Comparison of ENCODE assay signal across 8 cellular contexts in the genomic region with DNA sequence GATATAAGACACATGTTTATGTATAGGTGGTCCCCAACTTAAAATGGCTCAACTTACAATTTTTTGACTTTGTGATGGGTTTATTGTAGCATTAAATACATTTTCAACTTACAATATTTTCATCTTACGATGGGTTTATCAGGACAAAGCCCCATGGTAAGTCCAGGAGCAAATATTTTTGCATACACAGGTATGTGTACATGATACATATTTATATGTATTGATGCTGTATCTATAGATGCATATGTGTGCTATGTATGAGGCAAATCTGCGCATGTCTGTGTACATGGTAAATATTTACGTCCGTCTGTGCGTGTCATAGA. TPM values are rescaled to one million over a fixed set of nuclear protein-coding genes. Genes with fewer than 3 reads are reported as not detected.
A peak's percentile ranks its signal among the peaks of the same experiment; 100 is the strongest.
DNase-seq lines count a peak whose midpoint lies in the region; ATAC-seq and TF ChIP-seq lines count a peak whose summit lies in the region.

No MANE protein-coding gene starts in this region.

- H3F3A ChIP-seq in SK-N-SH (replicated peaks; ENCODE audit: insufficient read depth): peaks cover 2% of the 10 kb centered on the region

- peaks cover 40% of the 10 kb centered on the region for H3K79me2 ChIP-seq in SK-N-SH (ENCODE audit: insufficient read depth)

- H3K27me3 ChIP-seq in SK-N-SH (ENCODE audit: insufficient read depth) (no peaks in the 10 kb centered on the region; the same call in 1 of the 2 replicates), subcutaneous abdominal adipose tissue (ENCODE audit: control insufficient read depth in 5 of 5, insufficient read depth in 4 of 5, low read length in 5 of 5) (no peaks in the 10 kb centered on the region)

- ATAC-seq in SK-N-SH treated with all-trans-retinoic acid at 6 μM for 48 hours (no peak), GM19328 (IDR thresholded peaks at IDR 0.05; ENCODE audit: unreplicated experiment) (no peak), HG03108 (IDR thresholded peaks at IDR 0.05; ENCODE audit: unreplicated experiment) (no peak)

- 19% methylated on average over 5 of the region's 5 CpGs for WGBS in SK-N-SH (ENCODE audit: low lambda C conversion rate)

- H2AFZ ChIP-seq in SK-N-SH (ENCODE audit: low read depth): peak overlapping the region; percentile 76

- H3K4me3 Mint-ChIP-seq in activated T-helper 2 cell treated with anti-CD3 and anti-CD28 coated beads, Interferon-gamma antibody, Interleukin-2, Interleukin-4, amounts not matched to agents 10 μg/mL and 5 μg/mL and 100 μg/mL, durations not matched to agents 14 hours and 24 hours and 36 hours (ENCODE audit: low read depth): peak overlapping the region; percentile 86
- H3K4me3 Mint-ChIP-seq in immature natural killer cell: peak overlapping the region; percentile 77 to 85 (median 82)

- DNase-seq in SK-N-SH (no peak), immature natural killer cell (no peak), Ammon's horn (ENCODE audit: low spot score) (no peak)
- DNase-seq in activated T-helper 2 cell treated with anti-CD3 and anti-CD28 coated beads, Interferon-gamma antibody, Interleukin-2, Interleukin-4, amounts not matched to agents 10 μg/mL and 5 μg/mL and 100 μg/mL, durations not matched to agents 14 hours and 24 hours and 36 hours (ENCODE audit: low spot score): no peak

- H3K4me1 Mint-ChIP-seq in activated T-helper 2 cell treated with anti-CD3 and anti-CD28 coated beads, Interferon-gamma antibody, Interleukin-2, Interleukin-4, amounts not matched to agents 10 μg/mL and 5 μg/mL and 100 μg/mL, durations not matched to agents 14 hours and 24 hours and 36 hours (ENCODE audit: low read depth): peaks cover 28% of the 10 kb centered on the region
- peaks cover 33 to 42% of the 10 kb centered on the region in 2 donors for H3K4me1 Mint-ChIP-seq in immature natural killer cell

- H3K4me1 ChIP-seq in SK-N-SH (ENCODE audit: control insufficient read depth in 1 of 2, insufficient read depth in 2 of 2, low read depth in 1 of 2, low read length in 1 of 2): peaks cover 11 to 27% of the 10 kb centered on the region in 2 experiments; a peak in 2 of 4 replicates
- H3K4me1 ChIP-seq in subcutaneous abdominal adipose tissue (ENCODE audit: control insufficient read depth in 5 of 5, insufficient read depth in 5 of 5, low read length in 5 of 5): peaks cover 6 to 33% (median 26%) of the 10 kb centered on the region in 5 donors

- peak overlapping the region; percentile 77 for H3K4me2 ChIP-seq in SK-N-SH

- H3K9me3 ChIP-seq in SK-N-SH (no peaks in the 10 kb centered on the region), subcutaneous abdominal adipose tissue (ENCODE audit: control insufficient read depth in 5 of 5, low read length in 5 of 5) (no peaks in the 10 kb centered on the region)

- peaks cover 33% of the 10 kb centered on the region for H3K36me3 Mint-ChIP-seq in activated T-helper 2 cell treated with anti-CD3 and anti-CD28 coated beads, Interferon-gamma antibody, Interleukin-2, Interleukin-4, amounts not matched to agents 10 μg/mL and 5 μg/mL and 100 μg/mL, durations not matched to agents 14 hours and 24 hours and 36 hours (ENCODE audit: low read depth)
- H3K36me3 Mint-ChIP-seq in immature natural killer cell: peaks cover 0 to 5% (median 0%) of the 10 kb centered on the region in 3 donors

- H3K4me3 ChIP-seq in SK-N-SH (ENCODE audit: low read depth in 2 of 2, low read length in 1 of 2): peak overlapping the region; percentile 57 to 60
- peak overlapping the region; percentile 70 to 78 (median 75) for H3K4me3 ChIP-seq in subcutaneous abdominal adipose tissue (ENCODE audit: low read depth in 1 of 5, low read length in 5 of 5)

- no peaks in the 10 kb centered on the region for H3K27me3 Mint-ChIP-seq in activated T-helper 2 cell treated with anti-CD3 and anti-CD28 coated beads, Interferon-gamma antibody, Interleukin-2, Interleukin-4, amounts not matched to agents 10 μg/mL and 5 μg/mL and 100 μg/mL, durations not matched to agents 14 hours and 24 hours and 36 hours (ENCODE audit: low read depth)
- peaks cover 1 to 3% (median 2%) of the 10 kb centered on the region in 3 donors for H3K27me3 Mint-ChIP-seq in immature natural killer cell (ENCODE audit: low read depth in 3 of 3)

- TF ChIP-seq CTCF in SK-N-SH (IDR thresholded peaks at IDR 0.05): no peak

- peak overlapping the region; percentile 45; the same call in 1 of the 2 replicates for H3K9ac ChIP-seq in SK-N-SH
- H3K9ac ChIP-seq in subcutaneous abdominal adipose tissue (ENCODE audit: low read length in 5 of 5): peak overlapping the region in 3 of 5 donors; percentile 45 to 53 (median 52)

- H3K27ac Mint-ChIP-seq in activated T-helper 2 cell treated with anti-CD3 and anti-CD28 coated beads, Interferon-gamma antibody, Interleukin-2, Interleukin-4, amounts not matched to agents 10 μg/mL and 5 μg/mL and 100 μg/mL, durations not matched to agents 14 hours and 24 hours and 36 hours: peak overlapping the region; percentile 96
- H3K27ac Mint-ChIP-seq in immature natural killer cell: peak overlapping the region; percentile 79 to 90 (median 86)

- intact Hi-C loops in activated T-helper 2 cell treated with anti-CD3 and anti-CD28 coated beads, Interferon-gamma antibody, Interleukin-2, Interleukin-4, amounts not matched to agents 10 μg/mL and 5 μg/mL and 100 μg/mL, durations not matched to agents 14 hours and 24 hours and 36 hours (cut with micrococcal nuclease): loop anchor here (1.0 to 5.0 kb wide), 3 partner anchors 199 to 1496 kb away; a partner anchor contains a TSS

- no peak for TF ChIP-seq RAD21 in SK-N-SH (IDR thresholded peaks at IDR 0.05; ENCODE audit: low read length)

- TF ChIP-seq EP300 in SK-N-SH (IDR thresholded peaks at IDR 0.05; ENCODE audit: borderline replicate concordance in 1 of 2, low read depth in 1 of 2, low read length in 1 of 2): no peak

- H3K9me2 ChIP-seq in SK-N-SH: no peaks in the 10 kb centered on the region

- peaks cover 37% of the 10 kb centered on the region for H4K20me1 ChIP-seq in SK-N-SH (ENCODE audit: insufficient read depth)

- H3K9me3 Mint-ChIP-seq in activated T-helper 2 cell treated with anti-CD3 and anti-CD28 coated beads, Interferon-gamma antibody, Interleukin-2, Interleukin-4, amounts not matched to agents 10 μg/mL and 5 μg/mL and 100 μg/mL, durations not matched to agents 14 hours and 24 hours and 36 hours: no peaks in the 10 kb centered on the region
- H3K9me3 Mint-ChIP-seq in immature natural killer cell: no peaks in the 10 kb centered on the region

- POLR2A ChIA-PET in SK-N-SH (lab: Yijun Ruan, JAX): no interaction called here

- peaks cover 14 to 16% of the 10 kb centered on the region in 2 experiments for H3K36me3 ChIP-seq in SK-N-SH (replicated peaks in 1 of 2; ENCODE audit: control insufficient read depth in 1 of 2, insufficient read depth in 2 of 2, low read length in 1 of 2)
- peaks cover 0 to 20% (median 11%) of the 10 kb centered on the region in 5 donors for H3K36me3 ChIP-seq in subcutaneous abdominal adipose tissue (ENCODE audit: control insufficient read depth in 5 of 5, insufficient read depth in 5 of 5, low read length in 5 of 5)

- H3K27ac ChIP-seq in SK-N-SH (ENCODE audit: low read depth in 2 of 2, low read length in 1 of 2) (peak overlapping the region; percentile 67 to 90), subcutaneous abdominal adipose tissue (ENCODE audit: low read depth, low read length) (peak overlapping the region; percentile 72)

- CTCF ChIA-PET in SK-N-SH (lab: Yijun Ruan, JAX): interaction anchor here (1.8 kb wide), 1 partner anchor 135 kb away, joined by 5 read pairs; no protein-coding TSS in a partner anchor

TF ChIP-seq in SK-N-SH, 30 proteins besides CTCF, POLR2A, EP300 and RAD21 (continues in another document):
- TF ChIP-seq, protein P1, sequence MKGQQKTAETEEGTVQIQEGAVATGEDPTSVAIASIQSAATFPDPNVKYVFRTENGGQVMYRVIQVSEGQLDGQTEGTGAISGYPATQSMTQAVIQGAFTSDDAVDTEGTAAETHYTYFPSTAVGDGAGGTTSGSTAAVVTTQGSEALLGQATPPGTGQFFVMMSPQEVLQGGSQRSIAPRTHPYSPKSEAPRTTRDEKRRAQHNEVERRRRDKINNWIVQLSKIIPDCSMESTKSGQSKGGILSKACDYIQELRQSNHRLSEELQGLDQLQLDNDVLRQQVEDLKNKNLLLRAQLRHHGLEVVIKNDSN (IDR thresholded peaks at IDR 0.05; ENCODE audit: borderline replicate concordance, low read depth): no peak
- TF ChIP-seq, protein P2, sequence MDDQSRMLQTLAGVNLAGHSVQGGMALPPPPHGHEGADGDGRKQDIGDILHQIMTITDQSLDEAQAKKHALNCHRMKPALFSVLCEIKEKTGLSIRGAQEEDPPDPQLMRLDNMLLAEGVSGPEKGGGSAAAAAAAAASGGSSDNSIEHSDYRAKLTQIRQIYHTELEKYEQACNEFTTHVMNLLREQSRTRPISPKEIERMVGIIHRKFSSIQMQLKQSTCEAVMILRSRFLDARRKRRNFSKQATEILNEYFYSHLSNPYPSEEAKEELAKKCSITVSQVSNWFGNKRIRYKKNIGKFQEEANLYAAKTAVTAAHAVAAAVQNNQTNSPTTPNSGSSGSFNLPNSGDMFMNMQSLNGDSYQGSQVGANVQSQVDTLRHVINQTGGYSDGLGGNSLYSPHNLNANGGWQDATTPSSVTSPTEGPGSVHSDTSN (IDR thresholded peaks at IDR 0.05): no peak

TF ChIP-seq in SK-N-SH treated with all-trans-retinoic acid at 6 μM for 48 hours, 23 proteins besides CTCF, POLR2A, EP300 and RAD21 (continues in another document):
- TF ChIP-seq, protein P3, sequence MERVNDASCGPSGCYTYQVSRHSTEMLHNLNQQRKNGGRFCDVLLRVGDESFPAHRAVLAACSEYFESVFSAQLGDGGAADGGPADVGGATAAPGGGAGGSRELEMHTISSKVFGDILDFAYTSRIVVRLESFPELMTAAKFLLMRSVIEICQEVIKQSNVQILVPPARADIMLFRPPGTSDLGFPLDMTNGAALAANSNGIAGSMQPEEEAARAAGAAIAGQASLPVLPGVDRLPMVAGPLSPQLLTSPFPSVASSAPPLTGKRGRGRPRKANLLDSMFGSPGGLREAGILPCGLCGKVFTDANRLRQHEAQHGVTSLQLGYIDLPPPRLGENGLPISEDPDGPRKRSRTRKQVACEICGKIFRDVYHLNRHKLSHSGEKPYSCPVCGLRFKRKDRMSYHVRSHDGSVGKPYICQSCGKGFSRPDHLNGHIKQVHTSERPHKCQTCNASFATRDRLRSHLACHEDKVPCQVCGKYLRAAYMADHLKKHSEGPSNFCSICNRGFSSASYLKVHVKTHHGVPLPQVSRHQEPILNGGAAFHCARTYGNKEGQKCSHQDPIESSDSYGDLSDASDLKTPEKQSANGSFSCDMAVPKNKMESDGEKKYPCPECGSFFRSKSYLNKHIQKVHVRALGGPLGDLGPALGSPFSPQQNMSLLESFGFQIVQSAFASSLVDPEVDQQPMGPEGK (CRISPR knock-in tag; IDR thresholded peaks at IDR 0.05; ENCODE audit: borderline replicate concordance): no peak
- no peak for TF ChIP-seq ISL1 (CRISPR knock-in tag; IDR thresholded peaks at IDR 0.05)

RNA-seq across cellular contexts. Expression of a gene that starts 0.7 kb away (rescaled TPM):
- polyA plus RNA-seq in SK-N-SH (2012; rRNA removed) (48.4 and 63.2 TPM in 2 replicates), immature natural killer cell (10 to 100 TPM; 17.3 to 25.6 (median 17.4) TPM)
- polyA plus RNA-seq in SK-N-SH (2012; cell fraction: cytosol; rRNA removed): 55.9 and 60.7 TPM in 2 replicates
- 37.5 and 62.9 TPM in 2 replicates for polyA plus RNA-seq in SK-N-SH (2012; cell fraction: nucleus; rRNA removed)
- 84.9 and 85.7 TPM in 2 replicates for total RNA-seq in activated T-helper 2 cell treated with anti-CD3 and anti-CD28 coated beads, Interferon-gamma antibody, Interleukin-2, Interleukin-4, amounts not matched to agents 10 μg/mL and 5 μg/mL and 100 μg/mL, durations not matched to agents 14 hours and 24 hours and 36 hours
